26 cellular contexts compared by ENCODE assay signal in the genomic region with DNA sequence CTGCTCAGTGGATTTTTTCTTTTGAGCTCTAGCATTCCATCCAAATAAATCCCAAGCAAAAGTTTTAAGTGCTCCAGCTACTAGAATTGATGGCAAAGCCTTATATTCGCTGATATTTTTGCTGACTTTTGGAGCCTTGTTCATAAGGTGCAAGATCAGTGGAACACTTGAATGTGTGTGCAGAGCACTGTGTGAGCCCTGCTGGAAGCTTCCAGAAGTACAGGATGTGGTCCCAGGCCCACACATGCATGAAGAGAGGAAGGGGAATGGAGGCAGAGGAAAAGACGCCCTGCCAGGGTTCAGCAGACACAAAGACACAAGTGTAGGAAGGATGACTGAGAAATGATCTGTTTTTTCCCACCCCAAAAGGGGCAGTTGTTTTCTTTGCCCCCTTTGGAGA.
DNase-seq lines count a peak whose midpoint lies in the region; ATAC-seq, FAIRE-seq and TF ChIP-seq lines count a peak whose summit lies in the region.
"Had no signal": no experiment of that assay in that cellular context is flagged by ENCODE, and none has a peak within 500 bp of the region (broad histone marks: within the 10 kb centered on the region; RNA-seq: fewer than 3 reads in every experiment).

No MANE protein-coding gene starts in this region.

- H3K36me3 Mint-ChIP-seq in stimulated activated memory B cell treated with anti-CD40 and anti-IgM and Interleukin-4, amounts not matched to agents 10 μg/mL and 1 μg/mL and 100 μg/mL, for 72 hours = no peaks in the 10 kb centered on the region

- no peaks in the 10 kb centered on the region for H4K20me1 ChIP-seq in BLaER1 treated with 17β-estradiol and CSF1 and Interleukin-3, amounts not matched to agents 10 nM and 100 nM
- no peaks in the 10 kb centered on the region for H4K20me1 ChIP-seq in Loucy (ENCODE audit: insufficient read depth, low read length, poor library complexity, severe bottlenecking)

- no peak overlapping the region for H3K4me3 ChIP-seq in BLaER1 treated with 17β-estradiol and CSF1 and Interleukin-3, amounts not matched to agents 10 nM and 100 nM
- H3K4me3 ChIP-seq in Loucy (ENCODE audit: low read length, poor library complexity, severe bottlenecking) = no peak overlapping the region
- H3K4me3 ChIP-seq in bronchial epithelial cell (ENCODE audit: low read depth, low read length) = no peak overlapping the region
- H3K4me3 ChIP-seq in kidney epithelial cell (ENCODE audit: low read depth, low read length) = no peak overlapping the region
- H3K4me3 ChIP-seq: neural progenitor cell, sigmoid colon, SJSA1, tibial nerve had no signal

- H3K4me1 ChIP-seq in BLaER1 treated with 17β-estradiol and CSF1 and Interleukin-3, amounts not matched to agents 10 nM and 100 nM = peaks cover 0 to 80% (median 62%) of the 10 kb centered on the region in 10 experiments; a peak in 16 of 20 replicates
- peaks cover 45% of the 10 kb centered on the region for H3K4me1 ChIP-seq in Loucy (ENCODE audit: insufficient read depth, low read length, poor library complexity, severe bottlenecking)
- H3K4me1 ChIP-seq: neural progenitor cell, SJSA1, tibial nerve had no signal

- FAIRE-seq in bronchial epithelial cell (lab: Jason Lieb, UNC) = no peak
- FAIRE-seq: astrocyte, endometrium, islet of Langerhans had no signal

- no peak overlapping the region for H3K4me3 Mint-ChIP-seq in stimulated activated memory B cell treated with anti-CD40 and anti-IgM and Interleukin-4, amounts not matched to agents 10 μg/mL and 1 μg/mL and 100 μg/mL, for 72 hours
- H3K4me3 Mint-ChIP-seq: activated CD4-positive, alpha-beta T cell treated with anti-CD3 and anti-CD28 coated beads, Interleukin-2, amount 10 ng/mL, durations not matched to agents 7 days and 5 days; activated T-cell treated with anti-CD3 and anti-CD28 coated beads, Interleukin-2, amount 50 U/mL, for 24 hours; neural progenitor cell had no signal

- H3K9me3 Mint-ChIP-seq in stimulated activated memory B cell treated with anti-CD40 and anti-IgM and Interleukin-4, amounts not matched to agents 10 μg/mL and 1 μg/mL and 100 μg/mL, for 72 hours = peaks cover 2% of the 10 kb centered on the region
- H3K9me3 Mint-ChIP-seq: activated CD4-positive, alpha-beta T cell treated with anti-CD3 and anti-CD28 coated beads, Interleukin-2, amount 10 ng/mL, durations not matched to agents 7 days and 5 days; activated T-cell treated with anti-CD3 and anti-CD28 coated beads, Interleukin-2, amount 50 U/mL, for 24 hours had no signal

- DNase-seq in bronchial epithelial cell (ENCODE audit: low read depth) (no peak), kidney epithelial cell (ENCODE audit: low read depth) (no peak), A172 (ENCODE audit: low spot score) (no peak), Ammon's horn (ENCODE audit: low spot score) (no peak)
- DNase-seq: ACHN; activated CD4-positive, alpha-beta T cell treated with anti-CD3 and anti-CD28 coated beads, Interleukin-2, amount 10 ng/mL, durations not matched to agents 7 days and 5 days; activated gamma-delta T cell treated with Interleukin-2 at 50 U/mL for 16 hours; activated T-cell treated with anti-CD3 and anti-CD28 coated beads, Interleukin-2, amount 50 U/mL, for 24 hours; C1 segment of cervical spinal cord; COR-L47; HCEC 1CT; NCI-H446 treated with DMSO at 0.1 percent for 48 hours; sigmoid colon; stimulated activated CD4-positive, alpha-beta T cell treated with anti-CD3 and anti-CD28 coated beads, Interleukin-4, amount 100 ng/mL, for 1 hour; T1000 had no signal

- peaks cover 22% of the 10 kb centered on the region for H3K27me3 Mint-ChIP-seq in stimulated activated memory B cell treated with anti-CD40 and anti-IgM and Interleukin-4, amounts not matched to agents 10 μg/mL and 1 μg/mL and 100 μg/mL, for 72 hours
- H3K27me3 Mint-ChIP-seq: activated CD4-positive, alpha-beta T cell treated with anti-CD3 and anti-CD28 coated beads, Interleukin-2, amount 10 ng/mL, durations not matched to agents 7 days and 5 days had no signal

- H3K36me3 ChIP-seq in BLaER1 treated with 17β-estradiol and CSF1 and Interleukin-3, amounts not matched to agents 10 nM and 100 nM = no peaks in the 10 kb centered on the region
- no peaks in the 10 kb centered on the region for H3K36me3 ChIP-seq in Loucy (ENCODE audit: insufficient read depth, low read length)
- H3K36me3 ChIP-seq in bronchial epithelial cell (ENCODE audit: control insufficient read depth, insufficient read depth, low read length) = no peaks in the 10 kb centered on the region
- H3K36me3 ChIP-seq in kidney epithelial cell (ENCODE audit: control insufficient read depth, insufficient read depth, low read length) = no peaks in the 10 kb centered on the region
- H3K36me3 ChIP-seq: neural progenitor cell, sigmoid colon, SJSA1, tibial nerve had no signal

- H3K27me3 ChIP-seq in BLaER1 treated with 17β-estradiol and CSF1 and Interleukin-3, amounts not matched to agents 10 nM and 100 nM = no peaks in the 10 kb centered on the region
- H3K27me3 ChIP-seq in Loucy (ENCODE audit: insufficient read depth, low read length, poor library complexity, severe bottlenecking) = no peaks in the 10 kb centered on the region
- H3K27me3 ChIP-seq in bronchial epithelial cell (ENCODE audit: control insufficient read depth, insufficient read depth, low read length) = peaks cover 1% of the 10 kb centered on the region
- no peaks in the 10 kb centered on the region for H3K27me3 ChIP-seq in kidney epithelial cell (ENCODE audit: control insufficient read depth, insufficient read depth, low read length)
- H3K27me3 ChIP-seq: neural progenitor cell, sigmoid colon, tibial nerve had no signal

- H3K4me2 ChIP-seq in BLaER1 treated with 17β-estradiol and CSF1 and Interleukin-3, amounts not matched to agents 10 nM and 100 nM = peak overlapping the region in 9 of 11 experiments; percentile 28 to 77 (median 64); a peak in 17 of 22 replicates
- H3K4me2 ChIP-seq in Loucy (ENCODE audit: low read depth, low read length, poor library complexity, severe bottlenecking) = no peak overlapping the region
- H3K4me2 ChIP-seq: neural progenitor cell had no signal

- peaks cover 0 to 21% (median 0%) of the 10 kb centered on the region in 11 experiments; a peak in 4 of 22 replicates for H3K9me3 ChIP-seq in BLaER1 treated with 17β-estradiol and CSF1 and Interleukin-3, amounts not matched to agents 10 nM and 100 nM (replicated peaks in 1 of 11)
- H3K9me3 ChIP-seq in Loucy (ENCODE audit: insufficient read depth, low read depth, low read length) = no peaks in the 10 kb centered on the region
- H3K9me3 ChIP-seq: sigmoid colon, SJSA1, tibial nerve had no signal

- TF ChIP-seq CTCF in Loucy (conservative IDR thresholded peaks at IDR 0.05; ENCODE audit: low read length) (peak; percentile 55), bronchial epithelial cell (IDR thresholded peaks at IDR 0.05; ENCODE audit: insufficient read depth, low read length, severe bottlenecking) (peak; percentile 3), kidney epithelial cell (IDR thresholded peaks at IDR 0.05; ENCODE audit: insufficient read depth, low read length, poor library complexity, severe bottlenecking) (peak; percentile 4)

- no peaks in the 10 kb centered on the region for H3K4me1 Mint-ChIP-seq in stimulated activated memory B cell treated with anti-CD40 and anti-IgM and Interleukin-4, amounts not matched to agents 10 μg/mL and 1 μg/mL and 100 μg/mL, for 72 hours
- H3K4me1 Mint-ChIP-seq: activated CD4-positive, alpha-beta T cell treated with anti-CD3 and anti-CD28 coated beads, Interleukin-2, amount 10 ng/mL, durations not matched to agents 7 days and 5 days; neural progenitor cell had no signal

- ATAC-seq in stimulated activated memory B cell treated with anti-CD40 and anti-IgM and Interleukin-4, amounts not matched to agents 10 μg/mL and 1 μg/mL and 100 μg/mL, for 72 hours = no peak
- ATAC-seq in HG02938 (IDR thresholded peaks at IDR 0.05; ENCODE audit: unreplicated experiment) = no peak

- H2AFZ ChIP-seq in Loucy (ENCODE audit: low read length) = peak overlapping the region; percentile 14; the same call in 1 of the 2 replicates
- H2AFZ ChIP-seq: neural progenitor cell had no signal

- no peak overlapping the region for H3K27ac Mint-ChIP-seq in stimulated activated memory B cell treated with anti-CD40 and anti-IgM and Interleukin-4, amounts not matched to agents 10 μg/mL and 1 μg/mL and 100 μg/mL, for 72 hours
- H3K27ac Mint-ChIP-seq: activated CD4-positive, alpha-beta T cell treated with anti-CD3 and anti-CD28 coated beads, Interleukin-2, amount 10 ng/mL, durations not matched to agents 7 days and 5 days; activated T-cell treated with anti-CD3 and anti-CD28 coated beads, Interleukin-2, amount 50 U/mL, for 24 hours; neural progenitor cell had no signal

- no peaks in the 10 kb centered on the region for H3K79me2 ChIP-seq in Loucy (ENCODE audit: insufficient read depth, low read length)

- no peaks in the 10 kb centered on the region for H3K9me2 ChIP-seq in Loucy (replicated peaks; ENCODE audit: low read depth, low read length)

- peak overlapping the region in 1 of 11 experiments; percentile 5; a peak in 1 of 22 replicates for H3K9ac ChIP-seq in BLaER1 treated with 17β-estradiol and CSF1 and Interleukin-3, amounts not matched to agents 10 nM and 100 nM
- no peak overlapping the region for H3K9ac ChIP-seq in Loucy (ENCODE audit: low read depth, low read length, poor library complexity, severe bottlenecking)
- H3K9ac ChIP-seq: neural progenitor cell had no signal

- H3F3A ChIP-seq in Loucy (ENCODE audit: low read depth) = 0 out of 2 replicates have a peak, but pooled peaks cover 2% of the 10 kb centered on the region

- H3K27ac ChIP-seq in BLaER1 treated with 17β-estradiol and CSF1 and Interleukin-3, amounts not matched to agents 10 nM and 100 nM = peak overlapping the region in 6 of 11 experiments; percentile 9 to 52 (median 26); a peak in 7 of 22 replicates
- H3K27ac ChIP-seq: neural progenitor cell, RWPE1, sigmoid colon, SJSA1, tibial nerve had no signal

Comparison
In these comparisons a context has a peak if more than half of its experiments do, and no peak if none do; other contexts are left out.
1. CTCF ChIP-seq: peak in every context shown above with its lines; median percentile 55 in Loucy; 4 in kidney epithelial cell; 3 in bronchial epithelial cell.